8 cellular contexts compared by ENCODE assay signal in the genomic region with DNA sequence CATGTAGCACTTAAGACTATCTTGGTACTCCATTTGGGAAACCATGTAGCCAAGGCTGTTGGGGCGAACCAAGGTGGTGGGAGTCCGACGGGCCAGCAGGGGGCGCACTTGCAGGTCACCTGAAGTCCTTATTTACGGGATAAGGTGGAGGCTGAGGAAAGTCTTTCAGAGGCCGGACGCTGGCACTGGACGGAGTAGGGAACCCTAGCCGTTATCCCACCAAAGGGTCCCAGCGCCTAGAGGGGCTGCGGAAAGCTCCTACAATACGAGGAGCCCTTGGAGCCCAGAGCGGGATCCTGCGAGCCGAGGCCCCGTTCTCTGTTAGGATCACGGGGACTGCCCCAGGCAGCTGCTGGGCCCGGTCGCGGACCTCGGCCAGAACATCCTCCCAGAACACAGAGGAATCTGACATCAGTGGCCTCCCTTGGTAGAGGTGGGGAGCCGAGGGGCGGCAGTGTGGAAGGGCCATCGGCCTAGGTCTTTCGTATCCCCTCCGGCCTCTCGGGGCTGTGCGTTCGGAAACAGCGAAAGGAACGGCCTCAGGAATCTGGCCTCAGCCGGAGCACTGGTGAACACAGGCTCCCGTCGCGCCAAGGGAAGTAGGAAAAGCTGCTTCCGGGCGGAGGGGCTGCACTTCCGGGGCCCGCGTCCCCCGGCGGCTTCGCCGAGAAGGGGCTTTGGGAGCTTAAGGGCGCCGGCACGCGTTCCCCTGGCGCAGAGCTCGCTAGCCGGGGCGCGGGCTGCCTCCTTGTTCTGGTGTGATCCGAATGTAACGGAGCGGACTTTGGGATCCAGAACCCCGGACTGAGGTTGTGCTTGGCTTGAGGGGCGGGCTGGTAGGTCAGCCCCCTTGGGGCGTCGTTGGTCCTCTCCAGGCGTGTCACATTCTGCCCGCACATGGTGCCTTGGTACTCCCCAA. TPM values are rescaled to one million over a fixed set of nuclear protein-coding genes. Genes with fewer than 3 reads are reported as not detected.
A peak's percentile ranks its signal among the peaks of the same experiment; 100 is the strongest.
DNase-seq lines count a peak whose midpoint lies in the region; ATAC-seq and TF ChIP-seq lines count a peak whose summit lies in the region.

No MANE protein-coding gene starts in this region.

- H3K4me3 ChIP-seq in CD8-positive, alpha-beta T cell (ENCODE audit: low read depth, low read length): peak overlapping the region; percentile 87
- H3K4me3 ChIP-seq in RWPE2 (ENCODE audit: severe bottlenecking) (no peak overlapping the region), gastroesophageal sphincter (peak overlapping the region; percentile 13 to 61), thyroid gland (replicated peaks in 1 of 3) (peak overlapping the region; percentile 16 to 52 (median 36))

- H3K36me3 ChIP-seq in CD8-positive, alpha-beta T cell (ENCODE audit: insufficient read depth, low read length): no peaks in the 10 kb centered on the region
- H3K36me3 ChIP-seq in RWPE2 (ENCODE audit: low read depth) (no peaks in the 10 kb centered on the region), gastroesophageal sphincter (no peaks in the 10 kb centered on the region), thyroid gland (no peaks in the 10 kb centered on the region)

- CTCF ChIA-PET in CD8-positive, alpha-beta T cell (lab: Charles Lee): interaction anchor here (0.6 to 12.7 kb wide), 23 partner anchors 8 to 273 kb away, joined by 3 to 308 read pairs (median 4); partner anchors contain the start of gene S100A11

- TF ChIP-seq EP300 in gastroesophageal sphincter (IDR thresholded peaks at IDR 0.05): no peak

- H3K4me1 Mint-ChIP-seq in CD8-positive, alpha-beta T cell (ENCODE audit: low read depth): peaks cover 4% of the 10 kb centered on the region

- H3K27me3 Mint-ChIP-seq in CD8-positive, alpha-beta T cell (ENCODE audit: low read depth): peaks cover 9% of the 10 kb centered on the region

- WGBS in gastroesophageal sphincter (ENCODE audit: low coverage in 1 of 2), 2 donors: 13% methylated on average over 10 of the region's 62 CpGs; no CpG with 5 or more reads in 1 of the 2 donors
- 11 to 24% methylated on average over 35 to 53 of the region's 62 CpGs for WGBS in thyroid gland, 2 donors

- TF ChIP-seq POLR2A in gastroesophageal sphincter (IDR thresholded peaks at IDR 0.05): no peak
- TF ChIP-seq POLR2A in thyroid gland (IDR thresholded peaks at IDR 0.05): no peak

- H3K9me3 ChIP-seq in CD8-positive, alpha-beta T cell (ENCODE audit: low read length): no peaks in the 10 kb centered on the region
- H3K9me3 ChIP-seq in RWPE2 (ENCODE audit: severe bottlenecking): no peaks in the 10 kb centered on the region
- H3K9me3 ChIP-seq in gastroesophageal sphincter: no peaks in the 10 kb centered on the region
- no peaks in the 10 kb centered on the region for H3K9me3 ChIP-seq in thyroid gland

- no peak overlapping the region for H3K27ac Mint-ChIP-seq in CD8-positive, alpha-beta T cell

- no peaks in the 10 kb centered on the region for H3K9me3 Mint-ChIP-seq in CD8-positive, alpha-beta T cell

- H3K4me1 ChIP-seq in CD8-positive, alpha-beta T cell (ENCODE audit: insufficient read depth, low read length): no peaks in the 10 kb centered on the region
- H3K4me1 ChIP-seq in RWPE2 (ENCODE audit: insufficient read depth, poor library complexity, severe bottlenecking) (peaks cover 30% of the 10 kb centered on the region), gastroesophageal sphincter (peaks cover 0 to 19% (median 0%) of the 10 kb centered on the region in 3 donors), thyroid gland (peaks cover 0 to 4% of the 10 kb centered on the region in 2 donors)

- TF ChIP-seq CTCF in CD8-positive, alpha-beta T cell (IDR thresholded peaks at IDR 0.05): peak; percentile 78
- TF ChIP-seq CTCF in RWPE2 (IDR thresholded peaks at IDR 0.05; ENCODE audit: poor library complexity, severe bottlenecking) (peak; percentile 61), gastroesophageal sphincter (IDR thresholded peaks at IDR 0.05) (peak; percentile 45 to 83 (median 68)), thyroid gland (IDR thresholded peaks at IDR 0.05) (peak; percentile 52 to 89 (median 70))

- H3K4me3 Mint-ChIP-seq in CD8-positive, alpha-beta T cell: peak overlapping the region; percentile 78

- DNase-seq in CD8-positive, alpha-beta T cell: peak; percentile 53 to 89 (median 73)
- DNase-seq in RWPE2 (ENCODE audit: low spot score): no peak
- DNase-seq in activated effector memory CD4-positive, alpha-beta T cell treated with Interleukin-2 at 50 U/mL for 16 hours: peak; percentile 67
- DNase-seq in pons (ENCODE audit: low spot score): peak; percentile 63
- peak; percentile 65 to 75 for DNase-seq in thyroid gland

- POLR2A ChIA-PET in CD8-positive, alpha-beta T cell (lab: Charles Lee): interaction anchor here (0.9 kb wide), 1 partner anchor 270 kb away, joined by 3 read pairs; no protein-coding TSS in a partner anchor

- peak; percentile 51 for ATAC-seq in CD8-positive, alpha-beta T cell
- peak; percentile 59 for ATAC-seq in HG02870 (IDR thresholded peaks at IDR 0.05; ENCODE audit: unreplicated experiment)
- ATAC-seq in RWPE2 (ENCODE audit: low read depth): no peak
- ATAC-seq in gastroesophageal sphincter: peak; percentile 65
- ATAC-seq in GM18519 (IDR thresholded peaks at IDR 0.05; ENCODE audit: low FRiP score, unreplicated experiment): no peak

- intact Hi-C loops in CD8-positive, alpha-beta T cell (cut with DNase I, micrococcal nuclease): loop anchor here (1.0 to 10.0 kb wide), 6 partner anchors 158 to 269 kb away; no protein-coding TSS in a partner anchor
- intact Hi-C loops in thyroid gland (cut with DNase I): no loop called here

- H3K27ac ChIP-seq in CD8-positive, alpha-beta T cell (ENCODE audit: low read depth, low read length): peak overlapping the region; percentile 31
- H3K27ac ChIP-seq in RWPE2 (ENCODE audit: poor library complexity, severe bottlenecking): no peak overlapping the region
- H3K27ac ChIP-seq in gastroesophageal sphincter: peak overlapping the region in 3 of 4 donors; percentile 65 to 83 (median 66)
- peak overlapping the region in 1 of 3 donors; percentile 63 for H3K27ac ChIP-seq in thyroid gland

- no peaks in the 10 kb centered on the region for H3K27me3 ChIP-seq in CD8-positive, alpha-beta T cell (ENCODE audit: insufficient read depth, low read length)
- no peaks in the 10 kb centered on the region for H3K27me3 ChIP-seq in RWPE2 (ENCODE audit: insufficient read depth, poor library complexity, severe bottlenecking)
- peaks cover 1% of the 10 kb centered on the region for H3K27me3 ChIP-seq in gastroesophageal sphincter
- no peaks in the 10 kb centered on the region for H3K27me3 ChIP-seq in thyroid gland

- H3K36me3 Mint-ChIP-seq in CD8-positive, alpha-beta T cell: no peaks in the 10 kb centered on the region

RNA-seq across cellular contexts. Expression of gene RPTN, which starts 29.9 kb away (rescaled TPM):
- total RNA-seq in CD8-positive, alpha-beta T cell: not detected
- total RNA-seq in gastroesophageal sphincter (not detected), thyroid gland (not detected)

RNA-seq across cellular contexts. Expression of gene HRNR, which starts 35.1 kb away (rescaled TPM):
- not detected for total RNA-seq in CD8-positive, alpha-beta T cell
- total RNA-seq in gastroesophageal sphincter: under 1 TPM in 1 of 4 donors, not detected in 3; 0.04 TPM
- not detected for total RNA-seq in thyroid gland

Comparison
In these comparisons a context has a peak if more than half of its experiments do, and no peak if none do; other contexts are left out.
1. ATAC-seq: peak in CD8-positive, alpha-beta T cell (single experiment), HG02870 (single experiment) and gastroesophageal sphincter (single experiment); none in RWPE2 (single experiment) and GM18519 (single experiment).
2. Peak in every context shown above with its lines, with median percentiles within 50 percentile points of each other: CTCF ChIP-seq.